In genomic region chr4:7557447-7557846, GRCh38 we compare ENCODE assay signal across 14 cellular contexts.
DNase-seq lines count a peak whose midpoint lies in the region; ATAC-seq, FAIRE-seq and TF ChIP-seq lines count a peak whose summit lies in the region.
"Had no signal": no experiment of that assay in that cellular context is flagged by ENCODE, and none has a peak within 500 bp of the region (broad histone marks: within the 10 kb centered on the region; RNA-seq: fewer than 3 reads in every experiment).

No MANE protein-coding gene starts in this region.

- peaks cover 2% of the 10 kb centered on the region for H3K36me3 Mint-ChIP-seq in activated naive CD8-positive, alpha-beta T cell treated with anti-CD3 and anti-CD28 coated beads, Interleukin-2, amount 10 ng/mL, durations not matched to agents 7 days and 5 days
- H3K36me3 Mint-ChIP-seq in activated naive CD8-positive, alpha-beta T cell treated with anti-CD3 and anti-CD28 coated beads, Interleukin-2, amount 50 U/mL, for 24 hours (ENCODE audit: low read depth), result peaks cover 3% of the 10 kb centered on the region

- H3K4me3 Mint-ChIP-seq in activated naive CD8-positive, alpha-beta T cell treated with anti-CD3 and anti-CD28 coated beads, Interleukin-2, amount 10 ng/mL, durations not matched to agents 7 days and 5 days, result no peak overlapping the region
- H3K4me3 Mint-ChIP-seq in activated naive CD8-positive, alpha-beta T cell treated with anti-CD3 and anti-CD28 coated beads, Interleukin-2, amount 50 U/mL, for 24 hours, result no peak overlapping the region
- H3K4me3 Mint-ChIP-seq: activated naive CD8-positive, alpha-beta T cell; neural crest cell had no signal

- no peaks in the 10 kb centered on the region for H3K27me3 Mint-ChIP-seq in activated naive CD8-positive, alpha-beta T cell treated with anti-CD3 and anti-CD28 coated beads, Interleukin-2, amount 10 ng/mL, durations not matched to agents 7 days and 5 days
- H3K27me3 Mint-ChIP-seq in activated naive CD8-positive, alpha-beta T cell treated with anti-CD3 and anti-CD28 coated beads, Interleukin-2, amount 50 U/mL, for 24 hours, result no peaks in the 10 kb centered on the region

- ATAC-seq in activated naive CD8-positive, alpha-beta T cell treated with anti-CD3 and anti-CD28 coated beads, Interleukin-2, amount 10 ng/mL, durations not matched to agents 7 days and 5 days (ENCODE audit: low read depth), result no peak
- no peak for ATAC-seq in activated naive CD8-positive, alpha-beta T cell treated with anti-CD3 and anti-CD28 coated beads, Interleukin-2, amount 50 U/mL, for 24 hours
- ATAC-seq in omental fat pad (ENCODE audit: low FRiP score), result no peak

- H3K4me3 ChIP-seq in fibroblast of the aortic adventitia (ENCODE audit: low read depth, low read length), result no peak overlapping the region
- H3K4me3 ChIP-seq: left ventricle myocardium inferior had no signal

- FAIRE-seq in urothelium cell line (lab: Jason Lieb, UNC), result no peak
- FAIRE-seq: GM12892, small intestine had no signal

- peak overlapping the region; percentile 11 for H3K27ac Mint-ChIP-seq in activated naive CD8-positive, alpha-beta T cell treated with anti-CD3 and anti-CD28 coated beads, Interleukin-2, amount 10 ng/mL, durations not matched to agents 7 days and 5 days
- H3K27ac Mint-ChIP-seq in activated naive CD8-positive, alpha-beta T cell treated with anti-CD3 and anti-CD28 coated beads, Interleukin-2, amount 50 U/mL, for 24 hours, result no peak overlapping the region
- H3K27ac Mint-ChIP-seq: activated naive CD8-positive, alpha-beta T cell had no signal

- H3K4me1 Mint-ChIP-seq in activated naive CD8-positive, alpha-beta T cell treated with anti-CD3 and anti-CD28 coated beads, Interleukin-2, amount 10 ng/mL, durations not matched to agents 7 days and 5 days, result no peaks in the 10 kb centered on the region
- H3K4me1 Mint-ChIP-seq in activated naive CD8-positive, alpha-beta T cell treated with anti-CD3 and anti-CD28 coated beads, Interleukin-2, amount 50 U/mL, for 24 hours, result no peaks in the 10 kb centered on the region
- H3K4me1 Mint-ChIP-seq: neural crest cell had no signal

- peaks cover 25% of the 10 kb centered on the region for H3K9me3 Mint-ChIP-seq in activated naive CD8-positive, alpha-beta T cell treated with anti-CD3 and anti-CD28 coated beads, Interleukin-2, amount 10 ng/mL, durations not matched to agents 7 days and 5 days
- peaks cover 25% of the 10 kb centered on the region for H3K9me3 Mint-ChIP-seq in activated naive CD8-positive, alpha-beta T cell treated with anti-CD3 and anti-CD28 coated beads, Interleukin-2, amount 50 U/mL, for 24 hours

- TF ChIP-seq CTCF in fibroblast of the aortic adventitia (IDR thresholded peaks at IDR 0.05; ENCODE audit: insufficient read depth, low read length) (no peak), omental fat pad (IDR thresholded peaks at IDR 0.05) (no peak)

- POLR2A ChIA-PET in activated naive CD8-positive, alpha-beta T cell treated with anti-CD3 and anti-CD28 coated beads, Interleukin-2, amount 10 ng/mL, durations not matched to agents 7 days and 5 days (lab: Charles Lee), result no interaction called here

- no peak for DNase-seq in activated naive CD8-positive, alpha-beta T cell treated with anti-CD3 and anti-CD28 coated beads, Interleukin-2, amount 10 ng/mL, durations not matched to agents 7 days and 5 days
- DNase-seq in activated naive CD8-positive, alpha-beta T cell treated with anti-CD3 and anti-CD28 coated beads, Interleukin-2, amount 50 U/mL, for 24 hours, result no peak
- DNase-seq in T1000 (lab: John Stamatoyannopoulos, UW) (peak; percentile 22), fibroblast of the aortic adventitia (ENCODE audit: low read depth) (peak; percentile 28), urothelium cell line (ENCODE audit: low spot score) (peak; percentile 64), NCI-H524 (lab: John Stamatoyannopoulos, UW) (no peak), omental fat pad (ENCODE audit: low spot score) (no peak), hypothalamus (lab: John Stamatoyannopoulos, UW) (no peak)
- DNase-seq: glutamatergic neuron, left ventricle myocardium inferior, small intestine had no signal

Comparison
In these comparisons a context has a peak if more than half of its experiments do, and no peak if none do; other contexts are left out.
1. DNase-seq: peak in T1000 (single experiment), fibroblast of the aortic adventitia (single experiment) and urothelium cell line (single experiment); none in activated naive CD8-positive, alpha-beta T cell treated with anti-CD3 and anti-CD28 coated beads, Interleukin-2, amount 10 ng/mL, durations not matched to agents 7 days and 5 days (single experiment), activated naive CD8-positive, alpha-beta T cell treated with anti-CD3 and anti-CD28 coated beads, Interleukin-2, amount 50 U/mL, for 24 hours (single experiment), NCI-H524 (0 of 2), omental fat pad (single experiment) and hypothalamus (0 of 51).